ENCODE assay signal across 8 cellular contexts in genomic region chr12:62123721-62124203, GRCh38.
A peak's percentile ranks its signal among the peaks of the same experiment; 100 is the strongest.
DNase-seq lines count a peak whose midpoint lies in the region; ATAC-seq lines count a peak whose summit lies in the region.

No MANE protein-coding gene starts in this region.

- no peak overlapping the region for H2BK15ac ChIP-seq in mesenchymal stem cell (ENCODE audit: low read depth, poor library complexity, severe bottlenecking)

- H2AK5ac ChIP-seq in mesenchymal stem cell (ENCODE audit: low read length, severe bottlenecking) = no peak overlapping the region

- no peaks in the 10 kb centered on the region for H3K4me1 ChIP-seq in mesenchymal stem cell (ENCODE audit: control insufficient read depth, insufficient read depth, low read depth, low read length)

- H4K8ac ChIP-seq in mesenchymal stem cell (ENCODE audit: low read length) = no peak overlapping the region

- no peak overlapping the region for H3K4me3 ChIP-seq in mesenchymal stem cell (ENCODE audit: insufficient read depth in 1 of 2, low read depth in 1 of 2, low read length in 2 of 2)

- no peak overlapping the region for H2BK12ac ChIP-seq in mesenchymal stem cell (ENCODE audit: low read length in 2 of 2)

- H3K79me1 ChIP-seq in mesenchymal stem cell (replicated peaks; ENCODE audit: low read length, poor library complexity, severe bottlenecking) = no peaks in the 10 kb centered on the region

- no peaks in the 10 kb centered on the region for H3K36me3 ChIP-seq in mesenchymal stem cell (ENCODE audit: control insufficient read depth in 1 of 2, insufficient read depth in 2 of 2, low read depth in 1 of 2, low read length in 2 of 2)

- peak; percentile 27 to 33 for DNase-seq in SHP77 (lab: John Stamatoyannopoulos, UW)
- DNase-seq in SHP77 treated with DMSO at 0.1 percent for 48 hours (lab: John Stamatoyannopoulos, UW) = no peak
- DNase-seq in Kasumi-1 (lab: John Stamatoyannopoulos, UW) = peak; percentile 83
- peak; percentile 15 for DNase-seq in T follicular helper cell (ENCODE audit: low read depth)
- peak; percentile 9 for DNase-seq in central memory CD4-positive, alpha-beta T cell
- peak; percentile 48 for DNase-seq in mesenchymal stem cell
- peak; percentile 13 for DNase-seq in stromal cell of bone marrow (ENCODE audit: low read depth)

- H3K27ac ChIP-seq in mesenchymal stem cell (ENCODE audit: low read length, poor library complexity, severe bottlenecking) = no peak overlapping the region

- H2BK5ac ChIP-seq in mesenchymal stem cell (ENCODE audit: low read depth, low read length, poor library complexity, severe bottlenecking) = no peak overlapping the region

- peak; percentile 83 for ATAC-seq in GM21717 (IDR thresholded peaks at IDR 0.05; ENCODE audit: unreplicated experiment)

- no peak overlapping the region for H2AFZ ChIP-seq in mesenchymal stem cell (ENCODE audit: low read depth, low read length)

- no peaks in the 10 kb centered on the region for H3K27me3 ChIP-seq in mesenchymal stem cell (ENCODE audit: control insufficient read depth in 1 of 2, insufficient read depth in 1 of 2, low read length in 2 of 2)

- H3K14ac ChIP-seq in mesenchymal stem cell (ENCODE audit: low read length in 2 of 2) = no peak overlapping the region

- no CpG with 5 or more reads among the region's 4 CpGs for WGBS in mesenchymal stem cell

- H3K4ac ChIP-seq in mesenchymal stem cell (ENCODE audit: low read depth in 1 of 2, low read length in 2 of 2) = no peak overlapping the region

- no peak overlapping the region for H3K23ac ChIP-seq in mesenchymal stem cell (ENCODE audit: low read length in 2 of 2)

- no peak overlapping the region for H3K18ac ChIP-seq in mesenchymal stem cell (ENCODE audit: low read depth in 1 of 2, low read length in 2 of 2)

- H3K9me3 ChIP-seq in mesenchymal stem cell (ENCODE audit: control insufficient read depth, low read length) = no peaks in the 10 kb centered on the region

- no peak overlapping the region for H3K4me2 ChIP-seq in mesenchymal stem cell (ENCODE audit: low read length, poor library complexity, severe bottlenecking)

- H3K9ac ChIP-seq in mesenchymal stem cell (ENCODE audit: low read length) = peak overlapping the region; percentile 14

- H2BK120ac ChIP-seq in mesenchymal stem cell (ENCODE audit: low read depth, low read length) = no peak overlapping the region

- H4K91ac ChIP-seq in mesenchymal stem cell (ENCODE audit: low read length) = no peak overlapping the region
